ENCODE assay signal across 8 cellular contexts in genomic region chr5:25416960-25417359, GRCh38.
"Had no signal": no experiment of that assay in that cellular context is flagged by ENCODE, and none has a peak within 500 bp of the region (broad histone marks: within the 10 kb centered on the region; RNA-seq: fewer than 3 reads in every experiment).

No MANE protein-coding gene starts in this region.

- ATAC-seq: HepG2 had no signal

- DNase-seq: GM23248, GOT3, H7, HCEC 1CT, Karpas-422, KBM-7 had no signal

- FAIRE-seq: HepG2 had no signal

- H3K36me3 Mint-ChIP-seq: IgD-negative memory B cell had no signal

- H3K27me3 Mint-ChIP-seq: IgD-negative memory B cell had no signal

- H3K4me3 Mint-ChIP-seq: IgD-negative memory B cell had no signal

- H3K4me1 Mint-ChIP-seq: IgD-negative memory B cell had no signal

- H3K27ac Mint-ChIP-seq: IgD-negative memory B cell had no signal
